In genomic region chr16:28166394-28167208, GRCh38 we compare ENCODE assay signal across 9 cellular contexts. TPM values are rescaled to one million over a fixed set of nuclear protein-coding genes. Genes with fewer than 3 reads are reported as not detected.
DNase-seq lines count a peak whose midpoint lies in the region; ATAC-seq and TF ChIP-seq lines count a peak whose summit lies in the region.
"Had no signal": no experiment of that assay in that cellular context is flagged by ENCODE, and none has a peak within 500 bp of the region (broad histone marks: within the 10 kb centered on the region; RNA-seq: fewer than 3 reads in every experiment).

No MANE protein-coding gene starts in this region.

- H3K27ac Mint-ChIP-seq in central memory CD8-positive, alpha-beta T cell (ENCODE audit: low read depth): peak overlapping the region; percentile 83
- H3K27ac Mint-ChIP-seq in natural killer cell: peak overlapping the region; percentile 11 to 74

- H3K4me1 Mint-ChIP-seq in central memory CD8-positive, alpha-beta T cell: peaks cover 61% of the 10 kb centered on the region
- H3K4me1 Mint-ChIP-seq in natural killer cell: peaks cover 45 to 51% of the 10 kb centered on the region in 2 donors

- no peaks in the 10 kb centered on the region for H3K9me2 ChIP-seq in MM.1S (replicated peaks; ENCODE audit: insufficient read depth, low read length)

- H3K79me2 ChIP-seq in OCI-LY3 (ENCODE audit: low read length) (peaks cover 88% of the 10 kb centered on the region), MM.1S (ENCODE audit: low read length) (peaks cover 48% of the 10 kb centered on the region)

- H3K27me3 ChIP-seq in OCI-LY3 (ENCODE audit: low read depth, low read length): no peaks in the 10 kb centered on the region
- H3K27me3 ChIP-seq in MM.1S (replicated peaks; ENCODE audit: insufficient read depth, low read length): no peaks in the 10 kb centered on the region

- H3K36me3 ChIP-seq in OCI-LY3 (replicated peaks; ENCODE audit: low read depth, low read length): peaks cover 60% of the 10 kb centered on the region
- peaks cover 11% of the 10 kb centered on the region for H3K36me3 ChIP-seq in MM.1S (replicated peaks; ENCODE audit: insufficient read depth, low read length)

- H3K9ac ChIP-seq in OCI-LY3 (ENCODE audit: low read length) (no peak overlapping the region), MM.1S (ENCODE audit: low read length) (no peak overlapping the region)

- no peak overlapping the region for H3K4me3 Mint-ChIP-seq in central memory CD8-positive, alpha-beta T cell
- no peak overlapping the region for H3K4me3 Mint-ChIP-seq in natural killer cell

- no peaks in the 10 kb centered on the region for H3K9me3 Mint-ChIP-seq in central memory CD8-positive, alpha-beta T cell
- no peaks in the 10 kb centered on the region for H3K9me3 Mint-ChIP-seq in natural killer cell

- DNase-seq in ELR (ENCODE audit: low read depth) (peak; percentile 79), natural killer cell (no peak), MM.1S (no peak), NCI-H1417 (lab: John Stamatoyannopoulos, UW) (no peak), superior temporal gyrus (ENCODE audit: extremely low spot score) (no peak)
- no peak for DNase-seq in central memory CD8-positive, alpha-beta T cell (ENCODE audit: low spot score in 2 of 2)
- DNase-seq: NCI-H2081 treated with DMSO at 0.1 percent for 48 hours had no signal

- ATAC-seq in central memory CD8-positive, alpha-beta T cell (replicated peaks; ENCODE audit: extremely low read depth, poor library complexity, severe bottlenecking): no peak
- ATAC-seq in natural killer cell: peak in 1 of 3 donors; percentile 34

- no peaks in the 10 kb centered on the region for H3K9me3 ChIP-seq in OCI-LY3 (ENCODE audit: insufficient read depth, low read length)
- no peaks in the 10 kb centered on the region for H3K9me3 ChIP-seq in MM.1S (replicated peaks; ENCODE audit: insufficient read depth, low read length)
- H3K9me3 ChIP-seq: thoracic aorta had no signal

- TF ChIP-seq CTCF in OCI-LY3 (IDR thresholded peaks at IDR 0.05; ENCODE audit: low read depth, low read length) (no peak), natural killer cell (IDR thresholded peaks at IDR 0.05) (no peak), MM.1S (IDR thresholded peaks at IDR 0.05; ENCODE audit: low read length) (no peak)

- H4K20me1 ChIP-seq in OCI-LY3 (ENCODE audit: insufficient read depth, low read length) (peaks cover 37% of the 10 kb centered on the region), MM.1S (ENCODE audit: insufficient read depth, low read length) (peaks cover 8% of the 10 kb centered on the region; the same call in 1 of the 2 replicates)

- no peaks in the 10 kb centered on the region for H3K27me3 Mint-ChIP-seq in central memory CD8-positive, alpha-beta T cell
- H3K27me3 Mint-ChIP-seq in natural killer cell (ENCODE audit: low read depth in 2 of 2): no peaks in the 10 kb centered on the region

- H2AFZ ChIP-seq in OCI-LY3 (ENCODE audit: low read depth, low read length) (no peak overlapping the region), MM.1S (ENCODE audit: low read length) (no peak overlapping the region)

- H3K4me2 ChIP-seq in OCI-LY3 (ENCODE audit: low read length) (no peak overlapping the region), MM.1S (ENCODE audit: low read depth, low read length) (no peak overlapping the region)

- H3K27ac ChIP-seq in OCI-LY3 (ENCODE audit: low read length): peak overlapping the region; percentile 62
- H3K27ac ChIP-seq in MM.1S (ENCODE audit: low read length): no peak overlapping the region
- H3K27ac ChIP-seq: thoracic aorta had no signal

- no peak overlapping the region for H3K4me3 ChIP-seq in OCI-LY3 (ENCODE audit: low read length)
- no peak overlapping the region for H3K4me3 ChIP-seq in MM.1S (ENCODE audit: low read length)
- H3K4me3 ChIP-seq: thoracic aorta had no signal

- peaks cover 49% of the 10 kb centered on the region for H3K36me3 Mint-ChIP-seq in central memory CD8-positive, alpha-beta T cell (ENCODE audit: insufficient read depth)
- H3K36me3 Mint-ChIP-seq in natural killer cell: no peaks in the 10 kb centered on the region

- peaks cover 32% of the 10 kb centered on the region for H3K4me1 ChIP-seq in OCI-LY3 (ENCODE audit: low read length)
- H3K4me1 ChIP-seq in MM.1S (ENCODE audit: low read length): no peaks in the 10 kb centered on the region

- H3F3A ChIP-seq in MM.1S (ENCODE audit: insufficient read depth, low read length): no peaks in the 10 kb centered on the region

- intact Hi-C loops in natural killer cell (cut with micrococcal nuclease): no loop called here

RNA-seq across cellular contexts. Expression of gene XPO6, which starts 45.2 kb away (rescaled TPM):
- 100 to 1,000 TPM; 233 to 321 (median 240) TPM for total RNA-seq in natural killer cell
